1 cellular context compared by ENCODE assay signal in genomic region chr19:17405250-17406038, GRCh38.
TF ChIP-seq lines count a peak whose summit lies in the region.

Gene BST2, minus strand, starts transcription at chr19:17405630. Its CDS starts 55 bp downstream, at chr19:17405575.

TF ChIP-seq in GM12891, 5 proteins besides CTCF, POLR2A, EP300 and RAD21:
- TF ChIP-seq PAX5 (IDR thresholded peaks at IDR 0.05; ENCODE audit: insufficient read depth, low read length, severe bottlenecking) = no peak
- 0 out of 2 replicates have a peak, but pooled peaks have one; percentile 57 for TF ChIP-seq POU2F2 (IDR thresholded peaks at IDR 0.05; ENCODE audit: low read depth, low read length)
- TF ChIP-seq TAF1 (IDR thresholded peaks at IDR 0.05; ENCODE audit: low read depth, low read length) = peak; percentile 52
- TF ChIP-seq POLR2AphosphoS5 (IDR thresholded peaks at IDR 0.05; ENCODE audit: low read depth, low read length) = peak; percentile 88
- TF ChIP-seq SPI1 (IDR thresholded peaks at IDR 0.05; ENCODE audit: low read depth, low read length) = peak; percentile 38; the same call in 1 of the 2 replicates
